8 cellular contexts compared by ENCODE assay signal in genomic region chr16:72856797-72857196, GRCh38.
A peak's percentile ranks its signal among the peaks of the same experiment; 100 is the strongest.
DNase-seq lines count a peak whose midpoint lies in the region; ATAC-seq and TF ChIP-seq lines count a peak whose summit lies in the region.

No MANE protein-coding gene starts in this region.

- H3K4me3 Mint-ChIP-seq in CD14-positive monocyte, result no peak overlapping the region
- H3K4me3 Mint-ChIP-seq in glutamatergic neuron (ENCODE audit: unreplicated experiment), result no peak overlapping the region
- no peak overlapping the region for H3K4me3 Mint-ChIP-seq in activated T-helper 2 cell treated with anti-CD3 and anti-CD28 coated beads, Interferon-gamma antibody, Interleukin-2, Interleukin-4, amounts not matched to agents 10 μg/mL and 5 μg/mL and 100 μg/mL, durations not matched to agents 14 hours and 24 hours and 36 hours (ENCODE audit: low read depth)

- ATAC-seq in GM18502 (IDR thresholded peaks at IDR 0.05; ENCODE audit: poor library complexity, unreplicated experiment) (peak; percentile 57), HG03097 (IDR thresholded peaks at IDR 0.05; ENCODE audit: low FRiP score, unreplicated experiment) (no peak)

- H3K27me3 Mint-ChIP-seq in CD14-positive monocyte (ENCODE audit: low read depth in 3 of 3), result peaks cover 0 to 1% (median 0%) of the 10 kb centered on the region in 3 donors
- H3K27me3 Mint-ChIP-seq in glutamatergic neuron (ENCODE audit: unreplicated experiment), result no peaks in the 10 kb centered on the region
- peaks cover 12% of the 10 kb centered on the region for H3K27me3 Mint-ChIP-seq in activated T-helper 2 cell treated with anti-CD3 and anti-CD28 coated beads, Interferon-gamma antibody, Interleukin-2, Interleukin-4, amounts not matched to agents 10 μg/mL and 5 μg/mL and 100 μg/mL, durations not matched to agents 14 hours and 24 hours and 36 hours (ENCODE audit: low read depth)

- H3K36me3 Mint-ChIP-seq in CD14-positive monocyte (peaks cover 7 to 8% of the 10 kb centered on the region in 2 donors), glutamatergic neuron (ENCODE audit: unreplicated experiment) (no peaks in the 10 kb centered on the region)
- no peaks in the 10 kb centered on the region for H3K36me3 Mint-ChIP-seq in activated T-helper 2 cell treated with anti-CD3 and anti-CD28 coated beads, Interferon-gamma antibody, Interleukin-2, Interleukin-4, amounts not matched to agents 10 μg/mL and 5 μg/mL and 100 μg/mL, durations not matched to agents 14 hours and 24 hours and 36 hours (ENCODE audit: low read depth)

- H3K9me3 Mint-ChIP-seq in CD14-positive monocyte (peaks cover 0 to 3% (median 0%) of the 10 kb centered on the region in 7 donors), glutamatergic neuron (ENCODE audit: unreplicated experiment) (peaks cover 2% of the 10 kb centered on the region)
- no peaks in the 10 kb centered on the region for H3K9me3 Mint-ChIP-seq in activated T-helper 2 cell treated with anti-CD3 and anti-CD28 coated beads, Interferon-gamma antibody, Interleukin-2, Interleukin-4, amounts not matched to agents 10 μg/mL and 5 μg/mL and 100 μg/mL, durations not matched to agents 14 hours and 24 hours and 36 hours

- intact Hi-C loops in CD14-positive monocyte (cut with micrococcal nuclease), result loop anchor here in 1 of 2 donors (10.0 kb wide), 1 partner anchor 198 kb away; no protein-coding TSS in a partner anchor
- intact Hi-C loops in activated T-helper 2 cell treated with anti-CD3 and anti-CD28 coated beads, Interferon-gamma antibody, Interleukin-2, Interleukin-4, amounts not matched to agents 10 μg/mL and 5 μg/mL and 100 μg/mL, durations not matched to agents 14 hours and 24 hours and 36 hours (cut with micrococcal nuclease), result no loop called here

- TF ChIP-seq CTCF in CD14-positive monocyte (IDR thresholded peaks at IDR 0.05) (peak; percentile 53), glutamatergic neuron (IDR thresholded peaks at IDR 0.05; ENCODE audit: partially characterized antibody, unreplicated experiment) (peak; percentile 45)

- peaks cover 35% of the 10 kb centered on the region for H3K4me1 Mint-ChIP-seq in CD14-positive monocyte
- H3K4me1 Mint-ChIP-seq in glutamatergic neuron (ENCODE audit: low read depth, unreplicated experiment), result peaks cover 10% of the 10 kb centered on the region
- peaks cover 16% of the 10 kb centered on the region for H3K4me1 Mint-ChIP-seq in activated T-helper 2 cell treated with anti-CD3 and anti-CD28 coated beads, Interferon-gamma antibody, Interleukin-2, Interleukin-4, amounts not matched to agents 10 μg/mL and 5 μg/mL and 100 μg/mL, durations not matched to agents 14 hours and 24 hours and 36 hours (ENCODE audit: low read depth)

- H3K27ac Mint-ChIP-seq in CD14-positive monocyte, result no peak overlapping the region
- no peak overlapping the region for H3K27ac Mint-ChIP-seq in glutamatergic neuron (ENCODE audit: unreplicated experiment)
- no peak overlapping the region for H3K27ac Mint-ChIP-seq in activated T-helper 2 cell treated with anti-CD3 and anti-CD28 coated beads, Interferon-gamma antibody, Interleukin-2, Interleukin-4, amounts not matched to agents 10 μg/mL and 5 μg/mL and 100 μg/mL, durations not matched to agents 14 hours and 24 hours and 36 hours

- no peak for DNase-seq in CD14-positive monocyte (ENCODE audit: low spot score)
- DNase-seq in RPMI7951 (ENCODE audit: low read depth), result peak; percentile 17
- DNase-seq in glutamatergic neuron, result peak; percentile 49
- DNase-seq in SW480 (ENCODE audit: low spot score), result no peak
- DNase-seq in activated T-helper 2 cell treated with anti-CD3 and anti-CD28 coated beads, Interferon-gamma antibody, Interleukin-2, Interleukin-4, amounts not matched to agents 10 μg/mL and 5 μg/mL and 100 μg/mL, durations not matched to agents 14 hours and 24 hours and 36 hours (ENCODE audit: low spot score), result no peak
- DNase-seq in NCI-H2029 treated with DMSO at 0.1 percent for 48 hours (lab: John Stamatoyannopoulos, UW), result no peak

Comparison
In these comparisons a context has a peak if more than half of its experiments do, and no peak if none do; other contexts are left out.
1. DNase-seq: peak in RPMI7951 (single experiment) and glutamatergic neuron (single experiment); none in CD14-positive monocyte (single experiment), SW480 (single experiment), activated T-helper 2 cell treated with anti-CD3 and anti-CD28 coated beads, Interferon-gamma antibody, Interleukin-2, Interleukin-4, amounts not matched to agents 10 μg/mL and 5 μg/mL and 100 μg/mL, durations not matched to agents 14 hours and 24 hours and 36 hours (single experiment) and NCI-H2029 treated with DMSO at 0.1 percent for 48 hours (single experiment).